Comparison of ENCODE assay signal across 8 cellular contexts in genomic region chr1:26889580-26890466, GRCh38. TPM values are rescaled to one million over a fixed set of nuclear protein-coding genes. Genes with fewer than 3 reads are reported as not detected.
DNase-seq lines count a peak whose midpoint lies in the region; ATAC-seq and TF ChIP-seq lines count a peak whose summit lies in the region.

Gene GPN2 (minus strand): TSS chr1:26890283. CDS start chr1:26890096, 187 bp downstream.

- H3K9ac ChIP-seq in IMR-90 (ENCODE audit: low read depth, low read length): peak within 1 kb of the TSS; percentile 71

- H4K5ac ChIP-seq in IMR-90 (ENCODE audit: low read depth, low read length): peak within 1 kb of the TSS; percentile 89

- H3K27ac ChIP-seq in IMR-90 (ENCODE audit: insufficient read depth, low read length) (peak within 1 kb of the TSS; percentile 77), RWPE1 (peak within 1 kb of the TSS; percentile 87)

- peak within 1 kb of the TSS; percentile 76 for H3K23ac ChIP-seq in IMR-90 (ENCODE audit: low read depth, low read length)

- CTCF ChIA-PET in IMR-90 (lab: Yijun Ruan, JAX): interaction anchor here (0.6 kb wide), 1 partner anchor 107 kb away, joined by 3 read pairs; no protein-coding TSS in a partner anchor
- CTCF ChIA-PET in RWPE1 (lab: Yijun Ruan, JAX): interaction anchor here (0.6 to 1.0 kb wide), 6 partner anchors 11 to 288 kb away, joined by 3 to 6 read pairs (median 3); no protein-coding TSS in a partner anchor

- peak within 1 kb of the TSS; percentile 94 to 99 for H4K8ac ChIP-seq in IMR-90 (ENCODE audit: low read depth in 2 of 2, low read length in 2 of 2)

- H3K4me1 ChIP-seq in IMR-90 (ENCODE audit: control insufficient read depth, insufficient read depth, low read length): peaks cover 10% of the 10 kb centered on the region

- no peak within 1 kb of the TSS for H2BK20ac ChIP-seq in IMR-90 (ENCODE audit: low read depth, low read length)

- intact Hi-C loops in IMR-90 (cut with micrococcal nuclease): no loop called here

- in situ Hi-C loops in IMR-90 (cut with MboI; ENCODE audit: low sequenced_read_pairs): no loop called here

- H2AFZ ChIP-seq in IMR-90 (replicated peaks; ENCODE audit: low read length, poor library complexity): peak within 1 kb of the TSS; percentile 99

- WGBS in IMR-90 (ENCODE audit: extremely low coverage in 2 of 2, insufficient read length in 1 of 2), 2 experiments: 2% methylated on average over 47 of the region's 89 CpGs; no CpG with 5 or more reads in 1 of the 2 experiments

- peak within 1 kb of the TSS; percentile 71; the same call in 1 of the 2 replicates for H3K56ac ChIP-seq in IMR-90 (ENCODE audit: extremely low read depth, insufficient read depth, low read length)

- peaks cover 23 to 27% of the 10 kb centered on the region in 2 donors for H3K4me1 Mint-ChIP-seq in natural killer cell treated with Interleukin-12 subunit alpha and Interleukin-12 subunit beta and Interleukin-15 and Interleukin-18, amount 100 ng/mL, for 72 hours (ENCODE audit: low read depth in 2 of 2)

- BruUV-seq in IMR-90 (replicated peaks; lab: Mats Ljungman, UMichigan): TSS peak; percentile 70

- POLR2A ChIA-PET in IMR-90 (lab: Charles Lee; ENCODE audit: unreplicated experiment) (interaction anchor here (0.5 to 1.1 kb wide), 5 partner anchors 11 to 853 kb away, joined by 3 to 7 read pairs (median 3); partner anchors contain the start of gene GPATCH3), RWPE1 (lab: Yijun Ruan, JAX; ENCODE audit: low non-redundant PET) (interaction anchor here (0.9 to 1.1 kb wide), 3 partner anchors 30 to 70 kb away, joined by 3 to 4 read pairs (median 3); partner anchors contain the start of gene KDF1)

- H2BK120ac ChIP-seq in IMR-90 (ENCODE audit: low read depth, low read length): no peak within 1 kb of the TSS

- H3K27ac Mint-ChIP-seq in natural killer cell treated with Interleukin-12 subunit alpha and Interleukin-12 subunit beta and Interleukin-15 and Interleukin-18, amount 100 ng/mL, for 72 hours: peak within 1 kb of the TSS; percentile 95 to 96

- H3K14ac ChIP-seq in IMR-90 (replicated peaks; ENCODE audit: low read depth, low read length): peak within 1 kb of the TSS; percentile 91

- peaks cover 54% of the 10 kb centered on the region for H3K36me3 ChIP-seq in IMR-90 (ENCODE audit: control insufficient read depth, insufficient read depth, low read length)

- no peak for TF ChIP-seq CTCF in IMR-90 (conservative IDR thresholded peaks at IDR 0.05; ENCODE audit: low read depth, low read length)
- TF ChIP-seq CTCF in RWPE1 (conservative IDR thresholded peaks at IDR 0.05; ENCODE audit: low read depth): no peak

- no peak for TF ChIP-seq RAD21 in IMR-90 (IDR thresholded peaks at IDR 0.05; ENCODE audit: low read length)

- H3K4me2 ChIP-seq in IMR-90 (ENCODE audit: low read depth, low read length): peak within 1 kb of the TSS; percentile 98

- H2BK15ac ChIP-seq in IMR-90 (ENCODE audit: low read depth, low read length): no peak within 1 kb of the TSS

- no peaks in the 10 kb centered on the region for H3K9me3 ChIP-seq in IMR-90 (ENCODE audit: control insufficient read depth, insufficient read depth, low read length)

- H3K79me1 ChIP-seq in IMR-90 (ENCODE audit: low read depth in 1 of 2, low read length in 2 of 2): peaks cover 14 to 42% of the 10 kb centered on the region in 2 experiments

- peaks cover 24% of the 10 kb centered on the region for H3K36me3 Mint-ChIP-seq in natural killer cell treated with Interleukin-12 subunit alpha and Interleukin-12 subunit beta and Interleukin-15 and Interleukin-18, amount 100 ng/mL, for 72 hours

- H3K9me3 Mint-ChIP-seq in natural killer cell treated with Interleukin-12 subunit alpha and Interleukin-12 subunit beta and Interleukin-15 and Interleukin-18, amount 100 ng/mL, for 72 hours: no peaks in the 10 kb centered on the region

- H3K4me3 Mint-ChIP-seq in natural killer cell treated with Interleukin-12 subunit alpha and Interleukin-12 subunit beta and Interleukin-15 and Interleukin-18, amount 100 ng/mL, for 72 hours: peak within 1 kb of the TSS; percentile 98

- DNase-seq in DMS153 (lab: John Stamatoyannopoulos, UW): peak; percentile 80
- DNase-seq in IMR-90: peak; percentile 72
- peak; percentile 67 for DNase-seq in RWPE1 (ENCODE audit: low spot score)
- DNase-seq in activated T-helper 9 cell treated with anti-CD3 and anti-CD28 coated beads, Interleukin-2, amount 50 U/mL, for 16 hours (ENCODE audit: low read depth): peak; percentile 68
- peak; percentile 68 for DNase-seq in fibroblast of peridontal ligament (ENCODE audit: extremely low read depth)
- DNase-seq in natural killer cell treated with Interleukin-12 subunit alpha and Interleukin-12 subunit beta and Interleukin-15 and Interleukin-18, amount 100 ng/mL, for 72 hours (ENCODE audit: low spot score): peak; percentile 87
- DNase-seq in stimulated activated naive CD4-positive, alpha-beta T cell treated with Interleukin-2 at 50 U/mL for 16 hours (lab: John Stamatoyannopoulos, UW): peak; percentile 73

- H4K20me1 ChIP-seq in IMR-90 (ENCODE audit: insufficient read depth, low read length): peaks cover 6% of the 10 kb centered on the region

- H4K91ac ChIP-seq in IMR-90 (ENCODE audit: insufficient read depth, low read depth, low read length): peak within 1 kb of the TSS; percentile 86

- peak within 1 kb of the TSS; percentile 14; the same call in 1 of the 2 replicates for H3K18ac ChIP-seq in IMR-90 (ENCODE audit: low read depth, low read length)

- no peaks in the 10 kb centered on the region for H3K27me3 Mint-ChIP-seq in natural killer cell treated with Interleukin-12 subunit alpha and Interleukin-12 subunit beta and Interleukin-15 and Interleukin-18, amount 100 ng/mL, for 72 hours

- peaks cover 4% of the 10 kb centered on the region; the same call in 1 of the 2 replicates for H3K9me1 ChIP-seq in IMR-90 (ENCODE audit: insufficient read depth, low read length)

- peak within 1 kb of the TSS; percentile 95 for H3K4ac ChIP-seq in IMR-90 (ENCODE audit: low read depth, low read length)

- dilution Hi-C loops in IMR-90 (cut with HindIII; ENCODE audit: low sequenced_read_pairs, unreplicated experiment): no loop called here

- H2AK5ac ChIP-seq in IMR-90 (ENCODE audit: low read depth, low read length): peak within 1 kb of the TSS; percentile 76

- peak within 1 kb of the TSS; percentile 88 for H2BK5ac ChIP-seq in IMR-90 (ENCODE audit: low read depth, low read length, poor library complexity, severe bottlenecking)

- H2AK9ac ChIP-seq in IMR-90 (replicated peaks; ENCODE audit: low read depth, low read length, poor library complexity): peak within 1 kb of the TSS; percentile 95

- peak; percentile 84 for TF ChIP-seq POLR2A in IMR-90 (IDR thresholded peaks at IDR 0.05; ENCODE audit: low read depth, low read length)

- ATAC-seq in GM21528 (IDR thresholded peaks at IDR 0.05; ENCODE audit: low FRiP score, unreplicated experiment) (peak; percentile 74), IMR-90 (ENCODE audit: low read depth) (peak; percentile 96)
- ATAC-seq in natural killer cell treated with Interleukin-12 subunit alpha and Interleukin-12 subunit beta and Interleukin-15 and Interleukin-18, amount 100 ng/mL, for 72 hours: peak; percentile 97

- H3K4me3 ChIP-seq in IMR-90 (ENCODE audit: insufficient read depth, low read depth, low read length): peak within 1 kb of the TSS; percentile 91

- no peaks in the 10 kb centered on the region for H3K27me3 ChIP-seq in IMR-90 (ENCODE audit: control insufficient read depth, insufficient read depth, low read length)

TF ChIP-seq in IMR-90, 13 proteins besides CTCF, POLR2A, EP300 and RAD21:
- no peak; the same call in 1 of the 2 replicates for TF ChIP-seq MAZ (IDR thresholded peaks at IDR 0.05; ENCODE audit: borderline replicate concordance, low read depth, low read length)
- peak; percentile 71; the same call in 1 of the 2 replicates for TF ChIP-seq MXI1 (IDR thresholded peaks at IDR 0.05; ENCODE audit: borderline replicate concordance, low read depth, low read length)
- TF ChIP-seq MAFK (IDR thresholded peaks at IDR 0.05; ENCODE audit: low read depth, low read length): no peak

RNA-seq across cellular contexts. Expression of gene GPN2, which starts in this region (rescaled TPM):
- 10.6 and 15.4 TPM in 2 replicates for total RNA-seq in IMR-90 (2012; rRNA removed)
- polyA plus RNA-seq in IMR-90 (2012; rRNA removed): 22.2 and 37.2 TPM in 2 replicates
- 8.3 and 12.0 TPM in 2 replicates for polyA plus RNA-seq in IMR-90 (2012; cell fraction: cytosol; rRNA removed)
- 17.0 and 20.3 TPM in 2 replicates for polyA plus RNA-seq in IMR-90 (2012; cell fraction: nucleus; rRNA removed; ENCODE audit: low replicate concordance)
- 10 to 100 TPM; 52.6 to 58.0 TPM for total RNA-seq in natural killer cell treated with Interleukin-12 subunit alpha and Interleukin-12 subunit beta and Interleukin-15 and Interleukin-18, amount 100 ng/mL, for 72 hours

Comparison
In these comparisons a context has a peak if more than half of its experiments do, and no peak if none do; other contexts are left out.
1. Peak in every context shown above with its lines: DNase-seq, ATAC-seq, H3K4me3 ChIP-seq and H3K27ac ChIP-seq.